ENCODE assay signal across 1 cellular context in the genomic region with DNA sequence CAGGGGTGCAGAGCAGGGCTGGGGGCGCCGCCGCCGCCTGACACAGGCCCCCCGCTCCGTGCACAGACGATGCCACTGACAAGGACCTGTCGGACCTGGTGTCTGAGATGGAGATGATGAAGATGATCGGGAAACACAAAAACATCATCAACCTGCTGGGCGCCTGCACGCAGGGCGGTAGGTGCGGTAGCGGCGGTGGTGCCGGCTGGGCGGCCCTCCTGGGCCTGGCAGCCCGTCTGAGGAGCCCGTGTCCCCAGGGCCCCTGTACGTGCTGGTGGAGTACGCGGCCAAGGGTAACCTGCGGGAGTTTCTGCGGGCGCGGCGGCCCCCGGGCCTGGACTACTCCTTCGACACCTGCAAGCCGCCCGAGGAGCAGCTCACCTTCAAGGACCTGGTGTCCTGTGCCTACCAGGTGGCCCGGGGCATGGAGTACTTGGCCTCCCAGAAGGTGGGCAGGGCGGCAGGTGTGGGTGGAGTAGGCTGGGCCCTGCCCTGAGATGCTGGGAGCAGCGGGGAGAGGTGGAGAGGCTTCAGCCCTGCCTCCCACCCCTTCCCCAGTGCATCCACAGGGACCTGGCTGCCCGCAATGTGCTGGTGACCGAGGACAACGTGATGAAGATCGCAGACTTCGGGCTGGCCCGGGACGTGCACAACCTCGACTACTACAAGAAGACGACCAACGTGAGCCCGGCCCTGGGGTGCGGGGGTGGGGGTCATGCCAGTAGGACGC.
TF ChIP-seq lines count a peak whose summit lies in the region.

No MANE protein-coding gene starts in this region.

TF ChIP-seq in HepG2, 621 proteins besides CTCF, POLR2A, EP300 and RAD21 (continued from another document):
- TF ChIP-seq CCAR2 (optimal IDR thresholded peaks at IDR 0.05; ENCODE audit: low read depth, low read length) (no peak), MTERF4 (CRISPR knock-in tag; IDR thresholded peaks at IDR 0.05) (no peak)
